17 cellular contexts compared by ENCODE assay signal in the genomic region with DNA sequence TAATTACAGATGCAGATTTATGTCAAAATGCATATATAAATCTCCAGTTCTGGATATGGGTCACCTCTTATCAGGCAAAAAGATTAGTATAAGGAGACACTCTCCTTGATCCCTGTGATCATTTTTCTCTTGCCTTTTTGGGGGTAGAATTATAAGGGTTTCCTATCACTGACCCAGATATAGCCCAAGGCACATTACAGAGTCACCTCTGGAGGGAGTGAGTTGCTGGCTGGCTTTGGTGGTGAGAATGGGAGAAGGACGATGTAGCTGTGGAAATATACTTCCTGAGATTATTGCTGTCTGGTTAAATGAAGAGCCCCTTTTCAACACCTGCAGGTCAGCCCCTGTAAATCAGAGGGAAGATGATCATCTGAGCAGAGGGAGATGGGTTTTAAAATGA.
DNase-seq lines count a peak whose midpoint lies in the region; ATAC-seq and TF ChIP-seq lines count a peak whose summit lies in the region.
"Had no signal": no experiment of that assay in that cellular context is flagged by ENCODE, and none has a peak within 500 bp of the region (broad histone marks: within the 10 kb centered on the region; RNA-seq: fewer than 3 reads in every experiment).

No MANE protein-coding gene starts in this region.

- H2AK5ac ChIP-seq in trophoblast cell (ENCODE audit: low read length) = no peak overlapping the region

- H3K4me1 ChIP-seq in cardiac muscle cell (ENCODE audit: low read depth) = peaks cover 48% of the 10 kb centered on the region
- peaks cover 0 to 8% of the 10 kb centered on the region in 2 donors for H3K4me1 ChIP-seq in right atrium auricular region
- no peaks in the 10 kb centered on the region for H3K4me1 ChIP-seq in HCT116 (ENCODE audit: control insufficient read depth in 1 of 2, insufficient read depth in 2 of 2, low read length in 2 of 2)
- peaks cover 3 to 7% of the 10 kb centered on the region in 2 experiments for H3K4me1 ChIP-seq in trophoblast cell (ENCODE audit: control insufficient read depth in 1 of 2, insufficient read depth in 2 of 2, low read length in 2 of 2)
- H3K4me1 ChIP-seq: A549, HAP-1 had no signal

- H4K12ac ChIP-seq in trophoblast cell (ENCODE audit: low read depth, low read length) = no peak overlapping the region

- no peaks in the 10 kb centered on the region for H3K36me3 Mint-ChIP-seq in WTC11
- H3K36me3 Mint-ChIP-seq: CD14-positive monocyte; CD8-positive, alpha-beta T cell had no signal

- H3K4me2 ChIP-seq in HCT116 (ENCODE audit: low read length) = no peak overlapping the region
- H3K4me2 ChIP-seq in trophoblast cell (ENCODE audit: low read length) = no peak overlapping the region
- H3K4me2 ChIP-seq: A549 had no signal

- no peaks in the 10 kb centered on the region for H3K27me3 Mint-ChIP-seq in WTC11 (ENCODE audit: low read depth)

- H3K4ac ChIP-seq in trophoblast cell (ENCODE audit: low read depth, low read length) = no peak overlapping the region

- H2BK5ac ChIP-seq in trophoblast cell (ENCODE audit: low read depth, low read length, poor library complexity) = no peak overlapping the region

- CTCF ChIA-PET in HCT116 (lab: Charles Lee) (interaction anchor here (0.7 kb wide), 1 partner anchor 36 kb away, joined by 3 read pairs; no protein-coding TSS in a partner anchor), WTC11 (lab: Charles Lee) (interaction anchor here (1.5 kb wide), 1 partner anchor 12 kb away, joined by 3 read pairs; no protein-coding TSS in a partner anchor)

- H3K4me3 ChIP-seq in cardiac muscle cell (no peak overlapping the region), right atrium auricular region (no peak overlapping the region), HCT116 (replicated peaks in 1 of 2; ENCODE audit: low read depth in 1 of 2, low read length in 2 of 2) (no peak overlapping the region), trophoblast cell (ENCODE audit: low read depth, low read length) (no peak overlapping the region)
- H3K4me3 ChIP-seq: A549, HAP-1 had no signal

- H2BK120ac ChIP-seq in trophoblast cell (ENCODE audit: insufficient read depth, low read length, poor library complexity) = peak overlapping the region; percentile 39

- peak overlapping the region; percentile 36 for H2BK12ac ChIP-seq in trophoblast cell (ENCODE audit: low read length)

- H4K91ac ChIP-seq in trophoblast cell (ENCODE audit: low read depth, low read length) = peak overlapping the region; percentile 22

- no peak overlapping the region for H3K27ac Mint-ChIP-seq in WTC11
- H3K27ac Mint-ChIP-seq: CD14-positive monocyte; CD8-positive, alpha-beta T cell; HFFc6 had no signal

- H3K9me3 ChIP-seq in cardiac muscle cell (ENCODE audit: low read depth) (no peaks in the 10 kb centered on the region), right atrium auricular region (no peaks in the 10 kb centered on the region), HCT116 (ENCODE audit: control insufficient read depth in 1 of 2, insufficient read depth in 1 of 2, low read depth in 1 of 2, low read length in 2 of 2) (no peaks in the 10 kb centered on the region), trophoblast cell (ENCODE audit: insufficient read depth, low read depth, low read length) (no peaks in the 10 kb centered on the region)
- H3K9me3 ChIP-seq: A549, HAP-1 had no signal

- H3K27ac ChIP-seq in cardiac muscle cell (peak overlapping the region; percentile 67), right atrium auricular region (no peak overlapping the region), HCT116 (ENCODE audit: low read depth, low read length) (no peak overlapping the region), trophoblast cell (ENCODE audit: low read depth, low read length) (no peak overlapping the region)
- H3K27ac ChIP-seq: A549, HL-60 had no signal

- H3K79me1 ChIP-seq in trophoblast cell (ENCODE audit: low read length) = peaks cover 9% of the 10 kb centered on the region

- POLR2A ChIA-PET in HCT116 (lab: Charles Lee) (no interaction called here), WTC11 (lab: Charles Lee) (no interaction called here)

- no TSS peak for BruUV-seq in HCT116 (replicated peaks; lab: Mats Ljungman, UMichigan)

- no peaks in the 10 kb centered on the region for H3K79me2 ChIP-seq in HCT116 (ENCODE audit: insufficient read depth, low read length)
- no peaks in the 10 kb centered on the region for H3K79me2 ChIP-seq in trophoblast cell (ENCODE audit: control insufficient read depth, insufficient read depth, low read length, poor library complexity)

- WGBS in trophoblast cell (ENCODE audit: extremely low coverage, insufficient coverage, insufficient read length) = no CpG with 5 or more reads among the region's 1 CpG

- no peaks in the 10 kb centered on the region for H4K20me1 ChIP-seq in HCT116 (ENCODE audit: insufficient read depth)

- intact Hi-C loops in HCT116 (cut with micrococcal nuclease) = loop anchor here (10.0 kb wide), 1 partner anchor 457 kb away; no protein-coding TSS in a partner anchor

- TF ChIP-seq CTCF in cardiac muscle cell (IDR thresholded peaks at IDR 0.05; ENCODE audit: low read depth, low read length) (no peak), right atrium auricular region (IDR thresholded peaks at IDR 0.05) (no peak), HCT116 (IDR thresholded peaks at IDR 0.05 in 2 of 3, conservative IDR thresholded peaks at IDR 0.05 in 1 of 3; ENCODE audit: borderline replicate concordance in 1 of 3, insufficient read depth in 1 of 3, low read depth in 2 of 3, low read length in 2 of 3) (no peak), WTC11 (IDR thresholded peaks at IDR 0.05) (no peak)

- no peak overlapping the region for H3K14ac ChIP-seq in trophoblast cell (ENCODE audit: low read length)

- no peak overlapping the region for H3K4me3 Mint-ChIP-seq in WTC11
- H3K4me3 Mint-ChIP-seq: CD14-positive monocyte; CD8-positive, alpha-beta T cell; HFFc6 had no signal

- H2AFZ ChIP-seq in HCT116 (ENCODE audit: low read depth, low read length, poor library complexity, severe bottlenecking) (no peak overlapping the region), trophoblast cell (ENCODE audit: insufficient read depth, low read length, poor library complexity) (no peak overlapping the region)

- no peaks in the 10 kb centered on the region for H3K4me1 Mint-ChIP-seq in WTC11
- H3K4me1 Mint-ChIP-seq: CD14-positive monocyte had no signal

- ATAC-seq in HCT116 (peak; percentile 42; the same call in 1 of the 2 replicates), WTC11 (peak; percentile 30; the same call in 1 of the 2 replicates)
- ATAC-seq: A549; CD8-positive, alpha-beta T cell had no signal

- H3K9me2 ChIP-seq in HCT116 (ENCODE audit: insufficient read depth) = no peaks in the 10 kb centered on the region

- H3K23ac ChIP-seq in trophoblast cell (ENCODE audit: low read length) = no peak overlapping the region

- no peak overlapping the region for H3K18ac ChIP-seq in trophoblast cell (ENCODE audit: low read length)

- H3K36me3 ChIP-seq in cardiac muscle cell (no peaks in the 10 kb centered on the region), right atrium auricular region (no peaks in the 10 kb centered on the region), HCT116 (ENCODE audit: control insufficient read depth in 1 of 2, insufficient read depth in 2 of 2, low read length in 2 of 2) (no peaks in the 10 kb centered on the region), trophoblast cell (ENCODE audit: control insufficient read depth in 1 of 2, insufficient read depth in 2 of 2, low read length in 2 of 2) (no peaks in the 10 kb centered on the region)
- H3K36me3 ChIP-seq: HAP-1 had no signal

- no peaks in the 10 kb centered on the region for H3K27me3 ChIP-seq in cardiac muscle cell
- no peaks in the 10 kb centered on the region for H3K27me3 ChIP-seq in right atrium auricular region
- peaks cover 80% of the 10 kb centered on the region for H3K27me3 ChIP-seq in HCT116 (ENCODE audit: insufficient read depth, low read length)
- H3K27me3 ChIP-seq in trophoblast cell (ENCODE audit: insufficient read depth, low read length) = no peaks in the 10 kb centered on the region

- no peak for DNase-seq in cardiac muscle cell (ENCODE audit: low read depth in 1 of 2, low spot score in 1 of 2)
- no peak for DNase-seq in right atrium auricular region (ENCODE audit: low spot score)
- DNase-seq in HCT116 (ENCODE audit: low read depth, low spot score) = no peak
- DNase-seq in WTC11 (ENCODE audit: low spot score) = no peak
- no peak for DNase-seq in trophoblast cell
- no peak for DNase-seq in activated CD4-positive, alpha-beta T cell treated with anti-CD3 and anti-CD28 coated beads, Interleukin-2, amount 50 U/mL, for 4 hours
- DNase-seq in epidermal melanocyte (ENCODE audit: insufficient read length, low spot score) = no peak
- DNase-seq: CD8-positive, alpha-beta T cell; COR-L47; DMS79 treated with DMSO at 0.1 percent for 48 hours; EL; GOT3; HFFc6 had no signal

- no peak overlapping the region for H4K8ac ChIP-seq in trophoblast cell (ENCODE audit: low read depth, low read length)

- no peak for TF ChIP-seq RAD21 in HCT116 (IDR thresholded peaks at IDR 0.05; ENCODE audit: low read depth)

- H3K9me3 Mint-ChIP-seq in WTC11 = no peaks in the 10 kb centered on the region
- H3K9me3 Mint-ChIP-seq: CD8-positive, alpha-beta T cell; HFFc6 had no signal

- no peak for TF ChIP-seq POLR2A in HCT116 (IDR thresholded peaks at IDR 0.05; ENCODE audit: borderline replicate concordance, extremely low read depth, insufficient read depth, insufficient read length)

- RAD21 ChIA-PET in HCT116 (lab: Charles Lee; ENCODE audit: low non-redundant PET in 1 of 2, low total read pairs in 2 of 2, uncharacterized antibody in 2 of 2, unreplicated experiment in 2 of 2) = no interaction called here

- H3K9ac ChIP-seq in HCT116 (ENCODE audit: low read length) (no peak overlapping the region), trophoblast cell (ENCODE audit: low read length) (no peak overlapping the region)

TF ChIP-seq in HCT116, 20 proteins besides CTCF, POLR2A, EP300 and RAD21:
- TF ChIP-seq FOSL1 (IDR thresholded peaks at IDR 0.05; ENCODE audit: low read depth) = no peak

TF ChIP-seq in WTC11, 78 proteins besides CTCF, POLR2A, EP300 and RAD21 (continues in another document):
- TF ChIP-seq RORB (CRISPR knock-in tag; IDR thresholded peaks at IDR 0.05) (no peak), NR3C1 (CRISPR knock-in tag; conservative IDR thresholded peaks at IDR 0.05; ENCODE audit: low read depth) (no peak), ZNF396 (CRISPR knock-in tag; IDR thresholded peaks at IDR 0.05; ENCODE audit: borderline replicate concordance) (no peak), NFATC4 (CRISPR knock-in tag; IDR thresholded peaks at IDR 0.05) (no peak), MYBL2 (CRISPR knock-in tag; IDR thresholded peaks at IDR 0.05) (no peak), SP1 (CRISPR knock-in tag; conservative IDR thresholded peaks at IDR 0.05) (no peak)
- TF ChIP-seq, protein P1, sequence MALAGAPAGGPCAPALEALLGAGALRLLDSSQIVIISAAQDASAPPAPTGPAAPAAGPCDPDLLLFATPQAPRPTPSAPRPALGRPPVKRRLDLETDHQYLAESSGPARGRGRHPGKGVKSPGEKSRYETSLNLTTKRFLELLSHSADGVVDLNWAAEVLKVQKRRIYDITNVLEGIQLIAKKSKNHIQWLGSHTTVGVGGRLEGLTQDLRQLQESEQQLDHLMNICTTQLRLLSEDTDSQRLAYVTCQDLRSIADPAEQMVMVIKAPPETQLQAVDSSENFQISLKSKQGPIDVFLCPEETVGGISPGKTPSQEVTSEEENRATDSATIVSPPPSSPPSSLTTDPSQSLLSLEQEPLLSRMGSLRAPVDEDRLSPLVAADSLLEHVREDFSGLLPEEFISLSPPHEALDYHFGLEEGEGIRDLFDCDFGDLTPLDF (CRISPR knock-in tag; IDR thresholded peaks at IDR 0.05) = no peak
